ENCODE assay signal across 8 cellular contexts in genomic region chr17:14308965-14309879, GRCh38. TPM values are rescaled to one million over a fixed set of nuclear protein-coding genes. Genes with fewer than 3 reads are reported as not detected.
DNase-seq lines count a peak whose midpoint lies in the region; ATAC-seq and TF ChIP-seq lines count a peak whose summit lies in the region.

No MANE protein-coding gene starts in this region.

- H3K4me3 ChIP-seq in HUES6 (ENCODE audit: low read depth, low read length) (peak overlapping the region; percentile 66), astrocyte of the spinal cord (ENCODE audit: low read depth, low read length) (peak overlapping the region; percentile 51), hepatocyte (peak overlapping the region; percentile 40), psoas muscle (peak overlapping the region; percentile 63), upper lobe of left lung (peak overlapping the region; percentile 31 to 58 (median 52))

- H3K79me2 ChIP-seq in hepatocyte = no peaks in the 10 kb centered on the region

- H3K9me2 ChIP-seq in hepatocyte (replicated peaks; ENCODE audit: insufficient read depth) = no peaks in the 10 kb centered on the region

- peak in 1 of 4 donors; percentile 42 for TF ChIP-seq POLR2A in upper lobe of left lung (IDR thresholded peaks at IDR 0.05)

- intact Hi-C loops in psoas muscle (cut with DNase I) = loop anchor here (10.0 kb wide), 2 partner anchors 244 to 974 kb away; partner anchors contain the start of gene COX10 (in 1 of the 2)

- ATAC-seq in GM18858 (IDR thresholded peaks at IDR 0.05; ENCODE audit: unreplicated experiment) (peak; percentile 86), psoas muscle (peak; percentile 98 to 100 (median 99)), upper lobe of left lung (ENCODE audit: low FRiP score in 2 of 2) (peak; percentile 95 to 98)

- DNase-seq in T-helper 22 cell (ENCODE audit: low read depth) (peak; percentile 90), astrocyte of the spinal cord (ENCODE audit: low read depth, low spot score) (peak; percentile 97), hepatocyte (ENCODE audit: low spot score) (peak; percentile 97), psoas muscle (peak; percentile 88 to 89), upper lobe of left lung (peak; percentile 95 to 97), NCI-H2107 treated with DMSO at 0.1 percent for 48 hours (lab: John Stamatoyannopoulos, UW; ENCODE audit: unreplicated experiment) (no peak)

- in situ Hi-C loops in astrocyte of the spinal cord (cut with HindIII; ENCODE audit: low sequenced_read_pairs) = no loop called here

- H3K9me3 ChIP-seq in HUES6 (ENCODE audit: control insufficient read depth, insufficient read depth, low read depth, low read length) (no peaks in the 10 kb centered on the region), hepatocyte (ENCODE audit: low read depth) (no peaks in the 10 kb centered on the region), psoas muscle (no peaks in the 10 kb centered on the region), upper lobe of left lung (no peaks in the 10 kb centered on the region)

- no peaks in the 10 kb centered on the region for H4K20me1 ChIP-seq in hepatocyte (ENCODE audit: insufficient read depth, poor library complexity, severe bottlenecking)

- H3K4me1 ChIP-seq in HUES6 (ENCODE audit: control insufficient read depth, insufficient read depth, low read length) = peaks cover 60% of the 10 kb centered on the region
- H3K4me1 ChIP-seq in hepatocyte (ENCODE audit: insufficient read depth) = peaks cover 3% of the 10 kb centered on the region
- peaks cover 15% of the 10 kb centered on the region for H3K4me1 ChIP-seq in psoas muscle
- H3K4me1 ChIP-seq in upper lobe of left lung = peaks cover 9 to 23% (median 14%) of the 10 kb centered on the region in 4 donors

- peak overlapping the region; percentile 78; the same call in 1 of the 2 replicates for H3K27ac ChIP-seq in HUES6 (ENCODE audit: low read depth, low read length)
- H3K27ac ChIP-seq in hepatocyte = peak overlapping the region; percentile 64
- peak overlapping the region; percentile 46 for H3K27ac ChIP-seq in psoas muscle
- H3K27ac ChIP-seq in upper lobe of left lung = peak overlapping the region in 2 of 4 donors; percentile 48 to 49

- TF ChIP-seq EP300 in upper lobe of left lung (IDR thresholded peaks at IDR 0.05) = no peak

- peak overlapping the region; percentile 90 for H2AFZ ChIP-seq in hepatocyte

- peak overlapping the region; percentile 62 for H3K9ac ChIP-seq in HUES6 (ENCODE audit: low read length)

- H3K27me3 ChIP-seq in HUES6 (ENCODE audit: control insufficient read depth, insufficient read depth, low read length) = peaks cover 21% of the 10 kb centered on the region
- peaks cover 32% of the 10 kb centered on the region for H3K27me3 ChIP-seq in hepatocyte
- H3K27me3 ChIP-seq in psoas muscle (ENCODE audit: insufficient read depth in 3 of 3, low read length in 2 of 3) = peaks cover 0 to 53% (median 3%) of the 10 kb centered on the region in 3 donors
- peaks cover 0 to 7% (median 1%) of the 10 kb centered on the region in 4 donors for H3K27me3 ChIP-seq in upper lobe of left lung

- WGBS in hepatocyte (ENCODE audit: low lambda C conversion rate, missing lambda C conversion rate) = 4% methylated on average over 63 of the region's 71 CpGs
- WGBS in psoas muscle, 3 donors = 1 to 2% (median 2%) methylated on average over 39 to 71 of the region's 71 CpGs
- 9 to 12% methylated on average over 30 to 31 of the region's 71 CpGs for WGBS in upper lobe of left lung, 2 donors

- TF ChIP-seq CTCF in astrocyte of the spinal cord (IDR thresholded peaks at IDR 0.05; ENCODE audit: low read depth, low read length) (no peak), hepatocyte (IDR thresholded peaks at IDR 0.05; ENCODE audit: poor library complexity) (no peak), psoas muscle (IDR thresholded peaks at IDR 0.05) (no peak), upper lobe of left lung (IDR thresholded peaks at IDR 0.05) (no peak)

- H3K4me2 ChIP-seq in hepatocyte = peak overlapping the region; percentile 90

- H3K36me3 ChIP-seq in HUES6 (ENCODE audit: control insufficient read depth, insufficient read depth, low read length) = no peaks in the 10 kb centered on the region; the same call in 1 of the 2 replicates
- no peaks in the 10 kb centered on the region for H3K36me3 ChIP-seq in hepatocyte (replicated peaks; ENCODE audit: insufficient read depth, low read depth)
- H3K36me3 ChIP-seq in psoas muscle (ENCODE audit: insufficient read depth in 1 of 2, low read depth in 1 of 2) = no peaks in the 10 kb centered on the region
- no peaks in the 10 kb centered on the region for H3K36me3 ChIP-seq in upper lobe of left lung

RNA-seq across cellular contexts. Expression of gene HS3ST3B1, which starts 8.3 kb away (rescaled TPM):
- total RNA-seq in hepatocyte = 5.8 TPM in 2 replicates
- polyA plus RNA-seq in hepatocyte = 3.7 and 4.2 TPM in 2 replicates
- 1 to 10 TPM in 2 of 4 donors, under 1 TPM in 2; 0.63 to 1.5 (median 0.86) TPM for total RNA-seq in psoas muscle
- 1 to 10 TPM in 1 of 3 donors, under 1 TPM in 2; 0.23 to 1.6 (median 0.49) TPM for polyA plus RNA-seq in psoas muscle
- 1 to 10 TPM; 2.7 to 7.2 (median 4.3) TPM for total RNA-seq in upper lobe of left lung
